18 cellular contexts compared by ENCODE assay signal in genomic region chr10:664893-665292, GRCh38.
"Had no signal": no experiment of that assay in that cellular context is flagged by ENCODE, and none has a peak within 500 bp of the region (broad histone marks: within the 10 kb centered on the region; RNA-seq: fewer than 3 reads in every experiment).

No MANE protein-coding gene starts in this region.

- ATAC-seq: activated naive CD8-positive, alpha-beta T cell treated with anti-CD3 and anti-CD28 coated beads, Interleukin-2, amount 50 U/mL, for 24 hours; esophagus mucosa; natural killer cell treated with Interleukin-12 subunit alpha and Interleukin-12 subunit beta and Interleukin-15 and Interleukin-18, amount 100 ng/mL, for 72 hours; WTC11 had no signal

- H3K9me3 ChIP-seq: colonic mucosa, neutrophil, right atrium auricular region had no signal

- H3K27me3 ChIP-seq: colonic mucosa, right atrium auricular region had no signal

- DNase-seq: activated CD4-positive, alpha-beta memory T cell treated with anti-CD3 and anti-CD28 coated beads, Interleukin-2, amount 10 ng/mL, durations not matched to agents 7 days and 5 days; activated CD4-positive, alpha-beta T cell treated with anti-CD3 and anti-CD28 coated beads for 4 hours; activated naive CD4-positive, alpha-beta T cell treated with anti-CD3 and anti-CD28 coated beads, Interleukin-2, amount 10 ng/mL, durations not matched to agents 7 days and 5 days; activated naive CD8-positive, alpha-beta T cell treated with anti-CD3 and anti-CD28 coated beads, Interleukin-2, amount 50 U/mL, for 24 hours; activated T-cell treated with anti-CD3 and anti-CD28 coated beads, Interleukin-2, amount 50 U/mL, for 24 hours; colonic mucosa; stimulated activated CD4-positive, alpha-beta T cell treated with anti-CD3 and anti-CD28 coated beads, Interleukin-15, amount 100 ng/mL, for 24 hours; stimulated activated CD4-positive, alpha-beta T cell treated with anti-CD3 and anti-CD28 coated beads, Interleukin-2, amount 100 ng/mL, for 48 hours had no signal

- H3K4me3 ChIP-seq: colonic mucosa, SK-N-MC, skin epidermis had no signal

- H3K36me3 ChIP-seq: colonic mucosa, neutrophil, right atrium auricular region had no signal

- H3K4me3 Mint-ChIP-seq: activated CD4-positive, alpha-beta memory T cell treated with anti-CD3 and anti-CD28 coated beads, Interleukin-2, amount 10 ng/mL, durations not matched to agents 7 days and 5 days; activated naive CD4-positive, alpha-beta T cell treated with anti-CD3 and anti-CD28 coated beads, Interleukin-2, amount 10 ng/mL, durations not matched to agents 7 days and 5 days; activated naive CD8-positive, alpha-beta T cell treated with anti-CD3 and anti-CD28 coated beads, Interleukin-2, amount 50 U/mL, for 24 hours; activated T-cell treated with anti-CD3 and anti-CD28 coated beads, Interleukin-2, amount 50 U/mL, for 24 hours; central memory CD8-positive, alpha-beta T cell; natural killer cell treated with Interleukin-12 subunit alpha and Interleukin-12 subunit beta and Interleukin-15 and Interleukin-18, amount 100 ng/mL, for 72 hours; stimulated activated naive CD8-positive, alpha-beta T cell treated with anti-CD3 and anti-CD28 coated beads, Interleukin-15, Interleukin-2, amounts not matched to agents 100 ng/mL and 50 ng/mL, for 24 hours; T-helper 2 cell treated with Interferon-gamma antibody and Interleukin-4, amounts not matched to agents 5 μg/mL and 100 μg/mL, for 36 hours; WTC11 had no signal

- H3K4me1 Mint-ChIP-seq: activated naive CD4-positive, alpha-beta T cell treated with anti-CD3 and anti-CD28 coated beads, Interleukin-2, amount 10 ng/mL, durations not matched to agents 7 days and 5 days; activated naive CD8-positive, alpha-beta T cell treated with anti-CD3 and anti-CD28 coated beads, Interleukin-2, amount 50 U/mL, for 24 hours had no signal

- H3K27ac ChIP-seq: neutrophil, SK-N-MC, skin epidermis had no signal

- H3K9me3 Mint-ChIP-seq: activated naive CD8-positive, alpha-beta T cell treated with anti-CD3 and anti-CD28 coated beads, Interleukin-2, amount 50 U/mL, for 24 hours; activated T-cell treated with anti-CD3 and anti-CD28 coated beads, Interleukin-2, amount 50 U/mL, for 24 hours; central memory CD8-positive, alpha-beta T cell; natural killer cell treated with Interleukin-12 subunit alpha and Interleukin-12 subunit beta and Interleukin-15 and Interleukin-18, amount 100 ng/mL, for 72 hours; T-helper 2 cell treated with Interferon-gamma antibody and Interleukin-4, amounts not matched to agents 5 μg/mL and 100 μg/mL, for 36 hours had no signal

- H3K27ac Mint-ChIP-seq: activated CD4-positive, alpha-beta memory T cell treated with anti-CD3 and anti-CD28 coated beads, Interleukin-2, amount 10 ng/mL, durations not matched to agents 7 days and 5 days; activated naive CD4-positive, alpha-beta T cell treated with anti-CD3 and anti-CD28 coated beads, Interleukin-2, amount 10 ng/mL, durations not matched to agents 7 days and 5 days; activated naive CD8-positive, alpha-beta T cell treated with anti-CD3 and anti-CD28 coated beads, Interleukin-2, amount 50 U/mL, for 24 hours; activated T-cell treated with anti-CD3 and anti-CD28 coated beads, Interleukin-2, amount 50 U/mL, for 24 hours; natural killer cell treated with Interleukin-12 subunit alpha and Interleukin-12 subunit beta and Interleukin-15 and Interleukin-18, amount 100 ng/mL, for 72 hours; stimulated activated naive CD8-positive, alpha-beta T cell treated with anti-CD3 and anti-CD28 coated beads, Interleukin-15, Interleukin-2, amounts not matched to agents 100 ng/mL and 50 ng/mL, for 24 hours; T-helper 2 cell treated with Interferon-gamma antibody and Interleukin-4, amounts not matched to agents 5 μg/mL and 100 μg/mL, for 36 hours had no signal
